Comparison of ENCODE assay signal across 9 cellular contexts in genomic region chr14:91230363-91231035, GRCh38. TPM values are rescaled to one million over a fixed set of nuclear protein-coding genes. Genes with fewer than 3 reads are reported as not detected.
DNase-seq lines count a peak whose midpoint lies in the region; ATAC-seq, FAIRE-seq and TF ChIP-seq lines count a peak whose summit lies in the region.
"Had no signal": no experiment of that assay in that cellular context is flagged by ENCODE, and none has a peak within 500 bp of the region (broad histone marks: within the 10 kb centered on the region; RNA-seq: fewer than 3 reads in every experiment).

No MANE protein-coding gene starts in this region.

- H3K4me1 ChIP-seq in K562 (replicated peaks in 1 of 2; ENCODE audit: control insufficient read depth in 2 of 2, insufficient read depth in 2 of 2, low read length in 2 of 2) = peaks cover 8 to 19% of the 10 kb centered on the region in 2 experiments
- no peaks in the 10 kb centered on the region for H3K4me1 ChIP-seq in small intestine (ENCODE audit: control insufficient read depth in 2 of 2, insufficient read depth in 1 of 2, low read depth in 1 of 2, low read length in 1 of 2)
- peaks cover 14 to 64% of the 10 kb centered on the region in 2 donors for H3K4me1 ChIP-seq in left lung

- H3K27me3 ChIP-seq in K562 (ENCODE audit: control insufficient read depth in 2 of 2, insufficient read depth in 2 of 2, low read length in 2 of 2) (no peaks in the 10 kb centered on the region), small intestine (ENCODE audit: control insufficient read depth in 2 of 2, insufficient read depth in 2 of 2, low read length in 2 of 2) (no peaks in the 10 kb centered on the region), left lung (no peaks in the 10 kb centered on the region)

- no peak for TF ChIP-seq POLR2A in K562 (conservative IDR thresholded peaks at IDR 0.05)

- no peak for TF ChIP-seq EP300 in K562 (IDR thresholded peaks at IDR 0.05; ENCODE audit: low read length)

- DNase-seq in NCI-H82 (lab: John Stamatoyannopoulos, UW) (peak; percentile 6), NCI-H82 treated with DMSO at 0.1 percent for 48 hours (lab: John Stamatoyannopoulos, UW; ENCODE audit: unreplicated experiment) (no peak), NCI-H460 (ENCODE audit: extremely low read depth, low read depth) (peak; percentile 16), K562 (ENCODE audit: extremely low read depth in 1 of 4, low spot score in 3 of 4) (no peak), small intestine (no peak), left lung (no peak), DMS114 treated with DMSO at 0.1 percent for 48 hours (lab: John Stamatoyannopoulos, UW; ENCODE audit: unreplicated experiment) (no peak)
- DNase-seq: WERI-Rb-1 had no signal

- FAIRE-seq in K562 (lab: Jason Lieb, UNC) (no peak), small intestine (lab: Jason Lieb, UNC) (no peak)

- H3K27ac ChIP-seq in K562 (ENCODE audit: extremely low read depth, low read depth, low read length) (no peak overlapping the region), small intestine (ENCODE audit: low read depth in 1 of 2, low read length in 1 of 2) (peak overlapping the region; percentile 64 to 65), left lung (peak overlapping the region in 1 of 2 donors; percentile 80)

- no peaks in the 10 kb centered on the region for H3K9me1 ChIP-seq in K562 (ENCODE audit: control insufficient read depth, insufficient read depth, low read length)

- H4K20me1 ChIP-seq in K562 (replicated peaks; ENCODE audit: control insufficient read depth, insufficient read depth, low read length) = no peaks in the 10 kb centered on the region

- in situ Hi-C loops in K562 (cut with MboI) = no loop called here

- TF ChIP-seq RAD21 in K562 (CRISPR knock-in tag; conservative IDR thresholded peaks at IDR 0.05 in 1 of 2, IDR thresholded peaks at IDR 0.05 in 1 of 2) = no peak

- no peak overlapping the region for H3K4me2 ChIP-seq in K562 (ENCODE audit: insufficient read depth, low read length)

- H2AFZ ChIP-seq in K562 (ENCODE audit: low read depth, low read length) = no peak overlapping the region

- H3K9me3 ChIP-seq in K562 (replicated peaks; ENCODE audit: control insufficient read depth, insufficient read depth, low read depth, low read length) (no peaks in the 10 kb centered on the region), small intestine (ENCODE audit: control insufficient read depth, low read depth) (no peaks in the 10 kb centered on the region), left lung (no peaks in the 10 kb centered on the region)

- H3K9ac ChIP-seq in K562 (ENCODE audit: insufficient read depth in 1 of 2, low read depth in 2 of 2, low read length in 2 of 2) = no peak overlapping the region

- CTCF ChIA-PET in K562 (lab: Yijun Ruan, JAX; ENCODE audit: low intra/inter-chr PET ratio) = no interaction called here

- TF ChIP-seq CTCF in K562 (IDR thresholded peaks at IDR 0.05 in 2 of 3, conservative IDR thresholded peaks at IDR 0.05 in 1 of 3; ENCODE audit: insufficient read depth in 2 of 3, low read depth in 1 of 3, low read length in 3 of 3) (no peak), left lung (IDR thresholded peaks at IDR 0.05) (no peak)

- H3K4me3 ChIP-seq in K562 (no peak overlapping the region), small intestine (ENCODE audit: low read depth in 1 of 2, low read length in 2 of 2) (no peak overlapping the region), left lung (no peak overlapping the region)

- no peaks in the 10 kb centered on the region for H3K79me2 ChIP-seq in K562 (ENCODE audit: control insufficient read depth, insufficient read depth, low read length)

- 65% methylated on average over 2 of the region's 4 CpGs for WGBS in K562 (ENCODE audit: insufficient coverage, low coverage, missing lambda C conversion rate)
- 76 to 90% (median 77%) methylated on average over 4 of the region's 4 CpGs for WGBS in small intestine, 3 donors

- intact Hi-C loops in K562 (cut with micrococcal nuclease) (no loop called here), left lung (cut with DNase I) (no loop called here)

- POLR2A ChIA-PET in K562 (lab: Yijun Ruan, JAX) = interaction anchor here (0.7 kb wide), 1 partner anchor 11 kb away, joined by 3 read pairs; no protein-coding TSS in a partner anchor

- H3K36me3 ChIP-seq in K562 (ENCODE audit: control insufficient read depth, insufficient read depth, low read length) (no peaks in the 10 kb centered on the region), small intestine (ENCODE audit: control insufficient read depth in 2 of 2, insufficient read depth in 2 of 2, low read length in 2 of 2) (peaks cover 0 to 2% of the 10 kb centered on the region in 2 donors), left lung (peaks cover 0 to 15% of the 10 kb centered on the region in 2 donors)
- H3K36me3 ChIP-seq: WERI-Rb-1 had no signal

- ATAC-seq in K562 (peak; percentile 55; the same call in 2 of the 3 replicates), HG03175 (IDR thresholded peaks at IDR 0.05; ENCODE audit: unreplicated experiment) (no peak), left lung (no peak)

- no TSS peak for BruUV-seq in K562 (replicated peaks; lab: Mats Ljungman, UMichigan)

TF ChIP-seq in K562, 482 proteins besides CTCF, POLR2A, EP300 and RAD21 (continues in another document):
- TF ChIP-seq MCM7 (IDR thresholded peaks at IDR 0.05) (no peak), RAD51 (IDR thresholded peaks at IDR 0.05; ENCODE audit: borderline replicate concordance, low read depth) (peak; percentile 35; the same call in 1 of the 2 replicates), ZNF512 (tag; IDR thresholded peaks at IDR 0.05) (no peak), YY1 (IDR thresholded peaks at IDR 0.05; ENCODE audit: borderline replicate concordance in 1 of 3, control insufficient read depth in 1 of 3, extremely low read depth in 1 of 3, insufficient read depth in 3 of 3, insufficient read length in 1 of 3, insufficient replicate concordance in 2 of 3, low read depth in 1 of 3, low read length in 2 of 3) (peak in 2 of 3 experiments; percentile 30 to 47), CHD2 (IDR thresholded peaks at IDR 0.05; ENCODE audit: low read depth, low read length) (no peak), NUFIP1 (IDR thresholded peaks at IDR 0.05; ENCODE audit: partially characterized antibody) (no peak), FOXM1 (IDR thresholded peaks at IDR 0.05; ENCODE audit: low read depth) (no peak), FOXM1 (CRISPR knock-in tag; IDR thresholded peaks at IDR 0.05; ENCODE audit: low read depth) (no peak), NFE2 (IDR thresholded peaks at IDR 0.05; ENCODE audit: low read depth) (no peak), SIX5 (IDR thresholded peaks at IDR 0.05; ENCODE audit: borderline replicate concordance in 1 of 2, insufficient read depth in 1 of 2, low read depth in 1 of 2, low read length in 2 of 2) (peak; percentile 14 to 35; a peak in 1 of 4 replicates), USF2 (CRISPR knock-in tag; IDR thresholded peaks at IDR 0.05) (peak; percentile 76)

RNA-seq across cellular contexts. Expression of gene GPR68, which starts 14.0 kb away (rescaled TPM):
- total RNA-seq in NCI-H460 (2014; rRNA removed; shearing (Covaris generic)) = not detected in 2 replicates
- polyA plus RNA-seq in NCI-H460 (2014; cell fraction: nucleus; rRNA removed) = 0.10 TPM in 1 of 2 replicates, not detected in the other
- total RNA-seq in K562 (2011; cell fraction: chromatin; rRNA removed; ENCODE audit: low replicate concordance) = 5.9 and 14.8 TPM in 2 replicates
- total RNA-seq in K562 (2011; cell fraction: nucleolus; rRNA removed) = 11.4 and 16.2 TPM in 2 replicates
- total RNA-seq in K562 (2011; cell fraction: nucleoplasm; rRNA removed) = 8.6 and 12.0 TPM in 2 replicates
- total RNA-seq in K562 (2014; rRNA removed) (7.4 and 7.9 TPM in 2 replicates), K562 (2014; rRNA removed; fragmentation: Illumina TruSeq; extraction: Trizol) (2.2 and 2.8 TPM in 2 replicates), K562 (2015; rRNA removed; fragmentation: Illumina TruSeq; extraction: Trizol) (2.4 and 2.7 TPM in 2 replicates), K562 (2021) (7.1 and 9.4 TPM in 2 replicates), left lung (1 to 10 TPM; 3.9 to 4.2 TPM)
- polyA plus RNA-seq in K562 (2011; rRNA removed) (5.2 and 9.0 TPM in 2 replicates), K562 (2014; fragmentation: Illumina TruSeq; extraction: Trizol) (3.7 and 6.6 TPM in 2 replicates), K562 (2014; fragmentation: Nextera tagmentation; extraction: Ambion mirVana) (under 1 TPM; 0.41 to 0.53 TPM), K562 (2014; rRNA removed) (5.0 and 5.8 TPM in 2 replicates), small intestine (under 1 TPM in 2 of 3 donors, not detected in 1; 0.54 to 0.78 TPM)
- 16.0 and 35.2 TPM in 2 replicates for polyA plus RNA-seq in K562 (2011; cell fraction: cytosol; rRNA removed)
- 6.6 and 8.3 TPM in 2 replicates for polyA plus RNA-seq in K562 (2011; cell fraction: nucleus; rRNA removed)
- 5.9 and 17.3 TPM in 2 replicates for polyA plus RNA-seq in K562 (2012)
- 5.1 and 6.3 TPM in 2 replicates for polyA minus RNA-seq in K562 (2011; rRNA and poly(A)+ RNA removed)
- polyA minus RNA-seq in K562 (2011; cell fraction: cytosol; rRNA and poly(A)+ RNA removed) = 8.9 and 9.6 TPM in 2 replicates
- 2.2 and 3.7 TPM in 2 replicates for polyA minus RNA-seq in K562 (2011; cell fraction: nucleus; rRNA and poly(A)+ RNA removed)

Comparison
In these comparisons a context has a peak if more than half of its experiments do, and no peak if none do; other contexts are left out.
1. DNase-seq: peak in NCI-H82 (single experiment) and NCI-H460 (single experiment); none in NCI-H82 treated with DMSO at 0.1 percent for 48 hours (single experiment), K562 (0 of 4), small intestine (single experiment), left lung (0 of 2) and DMS114 treated with DMSO at 0.1 percent for 48 hours (single experiment).